17 cellular contexts compared by ENCODE assay signal in the genomic region with DNA sequence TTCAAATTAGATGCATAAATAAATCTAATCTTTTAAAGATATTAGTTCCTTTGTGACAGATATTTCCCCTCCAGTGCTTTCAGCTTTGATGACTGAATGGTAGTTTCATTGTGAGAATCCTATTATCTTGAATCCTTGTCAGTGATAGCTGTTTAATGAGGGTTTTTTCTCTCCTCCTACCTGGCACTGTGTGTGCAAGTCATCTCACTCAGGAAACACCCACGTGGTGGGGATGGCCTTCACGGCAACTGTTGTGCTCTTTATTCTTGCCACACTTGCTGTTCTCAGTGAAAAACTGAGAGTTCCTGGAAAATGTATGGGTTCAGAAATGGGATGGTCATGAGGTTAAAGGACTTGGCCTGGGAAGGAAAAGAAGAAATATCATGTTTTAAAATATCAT.
"Had no signal": no experiment of that assay in that cellular context is flagged by ENCODE, and none has a peak within 500 bp of the region (broad histone marks: within the 10 kb centered on the region; RNA-seq: fewer than 3 reads in every experiment).

No MANE protein-coding gene starts in this region.

- H3K27ac Mint-ChIP-seq: activated naive CD4-positive, alpha-beta T cell treated with anti-CD3 and anti-CD28 coated beads for 36 hours; activated T-helper 2 cell treated with anti-CD3 and anti-CD28 coated beads, Interferon-gamma antibody, Interleukin-2, Interleukin-4, amounts not matched to agents 10 μg/mL and 5 μg/mL and 100 μg/mL, durations not matched to agents 14 hours and 24 hours and 36 hours; mesothelial cell of epicardium had no signal

- DNase-seq: activated CD4-positive, CD25-positive, alpha-beta regulatory T cell treated with anti-CD3 and anti-CD28 coated beads, Interleukin-2, amount 50 U/mL, for 72 hours; activated naive CD4-positive, alpha-beta T cell treated with anti-CD3 and anti-CD28 coated beads for 36 hours; adrenal gland; cerebellar nuclear complex; cortex of kidney; gastrocnemius medialis; lower lobe of right lung had no signal

- H3K4me3 ChIP-seq: adrenal gland, gastrocnemius medialis, lower lobe of right lung, SJSA1 had no signal

- H3K36me3 Mint-ChIP-seq: mesothelial cell of epicardium; natural killer cell treated with Interleukin-12 subunit alpha and Interleukin-12 subunit beta and Interleukin-15 and Interleukin-18, amount 100 ng/mL, for 72 hours had no signal

- FAIRE-seq: astrocyte, bronchial epithelial cell, keratinocyte had no signal

- H3K4me1 ChIP-seq: adrenal gland, lower lobe of right lung had no signal

- H3K27me3 ChIP-seq: adrenal gland, gastrocnemius medialis, SJSA1 had no signal

- H3K36me3 ChIP-seq: adrenal gland, gastrocnemius medialis, lower lobe of right lung, SJSA1 had no signal

- H3K27ac ChIP-seq: adrenal gland, gastrocnemius medialis, lower lobe of right lung, SJSA1, VCaP had no signal

- ATAC-seq: gastrocnemius medialis; lower lobe of right lung; natural killer cell treated with Interleukin-12 subunit alpha and Interleukin-12 subunit beta and Interleukin-15 and Interleukin-18, amount 100 ng/mL, for 72 hours; sciatic nerve had no signal

- H3K9me3 Mint-ChIP-seq: activated naive CD4-positive, alpha-beta T cell treated with anti-CD3 and anti-CD28 coated beads for 36 hours; activated T-helper 2 cell treated with anti-CD3 and anti-CD28 coated beads, Interferon-gamma antibody, Interleukin-2, Interleukin-4, amounts not matched to agents 10 μg/mL and 5 μg/mL and 100 μg/mL, durations not matched to agents 14 hours and 24 hours and 36 hours; mesothelial cell of epicardium; natural killer cell treated with Interleukin-12 subunit alpha and Interleukin-12 subunit beta and Interleukin-15 and Interleukin-18, amount 100 ng/mL, for 72 hours; T-helper 1 cell treated with Interleukin-12 subunit alpha and Interleukin-12 subunit beta and Interleukin-4 antibody, amounts not matched to agents 30 μg/mL and 1 μg/mL, for 36 hours had no signal

- H3K4me3 Mint-ChIP-seq: activated naive CD4-positive, alpha-beta T cell treated with anti-CD3 and anti-CD28 coated beads for 36 hours; mesothelial cell of epicardium; natural killer cell treated with Interleukin-12 subunit alpha and Interleukin-12 subunit beta and Interleukin-15 and Interleukin-18, amount 100 ng/mL, for 72 hours; T-helper 1 cell treated with Interleukin-12 subunit alpha and Interleukin-12 subunit beta and Interleukin-4 antibody, amounts not matched to agents 30 μg/mL and 1 μg/mL, for 36 hours had no signal

- H3K9me3 ChIP-seq: adrenal gland, gastrocnemius medialis, lower lobe of right lung, SJSA1 had no signal
